1 cellular context compared by ENCODE assay signal in the genomic region with DNA sequence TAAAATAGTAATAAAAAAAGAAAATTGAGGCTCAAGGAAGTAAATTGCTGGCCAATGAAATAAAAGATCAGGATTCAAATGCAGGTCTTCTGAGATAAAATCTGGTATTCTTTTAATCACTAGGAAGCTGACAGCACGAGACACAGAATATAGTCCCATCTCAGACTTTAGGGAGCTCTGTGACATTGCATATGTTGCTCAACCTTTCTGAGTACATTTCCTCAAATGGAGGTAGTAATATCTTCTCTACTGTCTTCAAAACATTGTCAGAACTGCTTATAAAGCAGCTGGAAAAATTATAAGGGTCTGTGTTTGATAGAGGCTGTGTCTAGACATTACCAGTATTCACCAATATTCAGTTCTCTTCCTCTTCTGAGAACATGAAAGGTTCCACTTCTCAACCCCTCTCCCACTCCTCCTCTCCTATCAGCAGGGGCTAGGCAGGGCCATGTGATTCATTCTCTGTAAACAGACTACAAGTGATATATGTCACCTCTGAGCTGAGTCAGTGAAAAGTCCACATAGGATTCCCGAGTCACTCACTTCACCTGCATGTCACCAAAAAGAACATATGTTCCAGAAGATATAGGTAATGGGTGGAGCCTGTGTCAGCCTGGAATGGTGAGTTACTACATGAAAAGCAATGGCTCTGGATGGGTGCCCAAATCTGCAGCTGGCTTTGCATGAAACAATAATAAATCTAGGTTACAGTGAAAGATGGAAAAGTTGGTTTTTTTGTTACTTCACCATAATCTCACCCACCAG.
TF ChIP-seq lines count a peak whose summit lies in the region.

No MANE protein-coding gene starts in this region.

TF ChIP-seq in K562, 482 proteins besides CTCF, POLR2A, EP300 and RAD21 (continued from another document and continues in another):
- TF ChIP-seq, protein P1, sequence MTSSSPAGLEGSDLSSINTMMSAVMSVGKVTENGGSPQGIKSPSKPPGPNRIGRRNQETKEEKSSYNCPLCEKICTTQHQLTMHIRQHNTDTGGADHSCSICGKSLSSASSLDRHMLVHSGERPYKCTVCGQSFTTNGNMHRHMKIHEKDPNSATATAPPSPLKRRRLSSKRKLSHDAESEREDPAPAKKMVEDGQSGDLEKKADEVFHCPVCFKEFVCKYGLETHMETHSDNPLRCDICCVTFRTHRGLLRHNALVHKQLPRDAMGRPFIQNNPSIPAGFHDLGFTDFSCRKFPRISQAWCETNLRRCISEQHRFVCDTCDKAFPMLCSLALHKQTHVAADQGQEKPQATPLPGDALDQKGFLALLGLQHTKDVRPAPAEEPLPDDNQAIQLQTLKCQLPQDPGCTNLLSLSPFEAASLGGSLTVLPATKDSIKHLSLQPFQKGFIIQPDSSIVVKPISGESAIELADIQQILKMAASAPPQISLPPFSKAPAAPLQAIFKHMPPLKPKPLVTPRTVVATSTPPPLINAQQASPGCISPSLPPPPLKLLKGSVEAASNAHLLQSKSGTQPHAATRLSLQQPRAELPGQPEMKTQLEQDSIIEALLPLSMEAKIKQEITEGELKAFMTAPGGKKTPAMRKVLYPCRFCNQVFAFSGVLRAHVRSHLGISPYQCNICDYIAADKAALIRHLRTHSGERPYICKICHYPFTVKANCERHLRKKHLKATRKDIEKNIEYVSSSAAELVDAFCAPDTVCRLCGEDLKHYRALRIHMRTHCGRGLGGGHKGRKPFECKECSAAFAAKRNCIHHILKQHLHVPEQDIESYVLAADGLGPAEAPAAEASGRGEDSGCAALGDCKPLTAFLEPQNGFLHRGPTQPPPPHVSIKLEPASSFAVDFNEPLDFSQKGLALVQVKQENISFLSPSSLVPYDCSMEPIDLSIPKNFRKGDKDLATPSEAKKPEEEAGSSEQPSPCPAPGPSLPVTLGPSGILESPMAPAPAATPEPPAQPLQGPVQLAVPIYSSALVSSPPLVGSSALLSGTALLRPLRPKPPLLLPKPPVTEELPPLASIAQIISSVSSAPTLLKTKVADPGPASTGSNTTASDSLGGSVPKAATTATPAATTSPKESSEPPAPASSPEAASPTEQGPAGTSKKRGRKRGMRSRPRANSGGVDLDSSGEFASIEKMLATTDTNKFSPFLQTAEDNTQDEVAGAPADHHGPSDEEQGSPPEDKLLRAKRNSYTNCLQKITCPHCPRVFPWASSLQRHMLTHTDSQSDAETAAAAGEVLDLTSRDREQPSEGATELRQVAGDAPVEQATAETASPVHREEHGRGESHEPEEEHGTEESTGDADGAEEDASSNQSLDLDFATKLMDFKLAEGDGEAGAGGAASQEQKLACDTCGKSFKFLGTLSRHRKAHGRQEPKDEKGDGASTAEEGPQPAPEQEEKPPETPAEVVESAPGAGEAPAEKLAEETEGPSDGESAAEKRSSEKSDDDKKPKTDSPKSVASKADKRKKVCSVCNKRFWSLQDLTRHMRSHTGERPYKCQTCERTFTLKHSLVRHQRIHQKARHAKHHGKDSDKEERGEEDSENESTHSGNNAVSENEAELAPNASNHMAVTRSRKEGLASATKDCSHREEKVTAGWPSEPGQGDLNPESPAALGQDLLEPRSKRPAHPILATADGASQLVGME (CRISPR knock-in tag; IDR thresholded peaks at IDR 0.05), result no peak
- TF ChIP-seq HMG20B (CRISPR knock-in tag; IDR thresholded peaks at IDR 0.05) (no peak), ZNF589 (CRISPR knock-in tag; IDR thresholded peaks at IDR 0.05; ENCODE audit: low read depth) (no peak), HNRNPUL1 (IDR thresholded peaks at IDR 0.05; ENCODE audit: low read length) (no peak), KDM1A (IDR thresholded peaks at IDR 0.05) (peak; percentile 93 to 95), ZNF445 (CRISPR knock-in tag; IDR thresholded peaks at IDR 0.05; ENCODE audit: low read depth) (no peak), HLTF (IDR thresholded peaks at IDR 0.05) (no peak), C11orf30 (IDR thresholded peaks at IDR 0.05; ENCODE audit: low read depth) (peak; percentile 92), CSDE1 (IDR thresholded peaks at IDR 0.05) (no peak), NBN (IDR thresholded peaks at IDR 0.05; ENCODE audit: low read depth) (no peak), SMAD3 (CRISPR knock-in tag; conservative IDR thresholded peaks at IDR 0.05) (no peak), RCOR1 (IDR thresholded peaks at IDR 0.05; ENCODE audit: borderline replicate concordance in 1 of 2, low read depth in 2 of 2, low read length in 2 of 2) (peak; percentile 72 to 86; a peak in 3 of 4 replicates), TBL1XR1 (IDR thresholded peaks at IDR 0.05; ENCODE audit: low read length in 2 of 2) (peak in 1 of 2 experiments; percentile 75; a peak in 2 of 4 replicates), SRSF7 (optimal IDR thresholded peaks at IDR 0.05; ENCODE audit: low read depth, low read length) (no peak), NR2F6 (CRISPR knock-in tag; IDR thresholded peaks at IDR 0.05) (no peak), THRAP3 (IDR thresholded peaks at IDR 0.05; ENCODE audit: borderline replicate concordance) (no peak), CAMTA2 (CRISPR knock-in tag; conservative IDR thresholded peaks at IDR 0.05) (no peak), NCOA1 (IDR thresholded peaks at IDR 0.05; ENCODE audit: low read depth) (peak; percentile 50; the same call in 1 of the 2 replicates), MCM5 (IDR thresholded peaks at IDR 0.05; ENCODE audit: low read depth) (no peak), DPF2 (IDR thresholded peaks at IDR 0.05) (peak; percentile 90), SETDB1 (IDR thresholded peaks at IDR 0.05; ENCODE audit: low read length) (no peak), ILK (tag; IDR thresholded peaks at IDR 0.05; ENCODE audit: borderline replicate concordance, low read depth) (no peak)
- TF ChIP-seq, protein P2, sequence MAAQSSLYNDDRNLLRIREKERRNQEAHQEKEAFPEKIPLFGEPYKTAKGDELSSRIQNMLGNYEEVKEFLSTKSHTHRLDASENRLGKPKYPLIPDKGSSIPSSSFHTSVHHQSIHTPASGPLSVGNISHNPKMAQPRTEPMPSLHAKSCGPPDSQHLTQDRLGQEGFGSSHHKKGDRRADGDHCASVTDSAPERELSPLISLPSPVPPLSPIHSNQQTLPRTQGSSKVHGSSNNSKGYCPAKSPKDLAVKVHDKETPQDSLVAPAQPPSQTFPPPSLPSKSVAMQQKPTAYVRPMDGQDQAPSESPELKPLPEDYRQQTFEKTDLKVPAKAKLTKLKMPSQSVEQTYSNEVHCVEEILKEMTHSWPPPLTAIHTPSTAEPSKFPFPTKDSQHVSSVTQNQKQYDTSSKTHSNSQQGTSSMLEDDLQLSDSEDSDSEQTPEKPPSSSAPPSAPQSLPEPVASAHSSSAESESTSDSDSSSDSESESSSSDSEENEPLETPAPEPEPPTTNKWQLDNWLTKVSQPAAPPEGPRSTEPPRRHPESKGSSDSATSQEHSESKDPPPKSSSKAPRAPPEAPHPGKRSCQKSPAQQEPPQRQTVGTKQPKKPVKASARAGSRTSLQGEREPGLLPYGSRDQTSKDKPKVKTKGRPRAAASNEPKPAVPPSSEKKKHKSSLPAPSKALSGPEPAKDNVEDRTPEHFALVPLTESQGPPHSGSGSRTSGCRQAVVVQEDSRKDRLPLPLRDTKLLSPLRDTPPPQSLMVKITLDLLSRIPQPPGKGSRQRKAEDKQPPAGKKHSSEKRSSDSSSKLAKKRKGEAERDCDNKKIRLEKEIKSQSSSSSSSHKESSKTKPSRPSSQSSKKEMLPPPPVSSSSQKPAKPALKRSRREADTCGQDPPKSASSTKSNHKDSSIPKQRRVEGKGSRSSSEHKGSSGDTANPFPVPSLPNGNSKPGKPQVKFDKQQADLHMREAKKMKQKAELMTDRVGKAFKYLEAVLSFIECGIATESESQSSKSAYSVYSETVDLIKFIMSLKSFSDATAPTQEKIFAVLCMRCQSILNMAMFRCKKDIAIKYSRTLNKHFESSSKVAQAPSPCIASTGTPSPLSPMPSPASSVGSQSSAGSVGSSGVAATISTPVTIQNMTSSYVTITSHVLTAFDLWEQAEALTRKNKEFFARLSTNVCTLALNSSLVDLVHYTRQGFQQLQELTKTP (IDR thresholded peaks at IDR 0.05; ENCODE audit: low read depth in 1 of 2, partially characterized antibody in 2 of 2), result peak in 1 of 2 experiments; percentile 21
- TF ChIP-seq, protein P3, sequence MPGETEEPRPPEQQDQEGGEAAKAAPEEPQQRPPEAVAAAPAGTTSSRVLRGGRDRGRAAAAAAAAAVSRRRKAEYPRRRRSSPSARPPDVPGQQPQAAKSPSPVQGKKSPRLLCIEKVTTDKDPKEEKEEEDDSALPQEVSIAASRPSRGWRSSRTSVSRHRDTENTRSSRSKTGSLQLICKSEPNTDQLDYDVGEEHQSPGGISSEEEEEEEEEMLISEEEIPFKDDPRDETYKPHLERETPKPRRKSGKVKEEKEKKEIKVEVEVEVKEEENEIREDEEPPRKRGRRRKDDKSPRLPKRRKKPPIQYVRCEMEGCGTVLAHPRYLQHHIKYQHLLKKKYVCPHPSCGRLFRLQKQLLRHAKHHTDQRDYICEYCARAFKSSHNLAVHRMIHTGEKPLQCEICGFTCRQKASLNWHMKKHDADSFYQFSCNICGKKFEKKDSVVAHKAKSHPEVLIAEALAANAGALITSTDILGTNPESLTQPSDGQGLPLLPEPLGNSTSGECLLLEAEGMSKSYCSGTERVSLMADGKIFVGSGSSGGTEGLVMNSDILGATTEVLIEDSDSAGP (CRISPR knock-in tag; IDR thresholded peaks at IDR 0.05), result no peak
- TF ChIP-seq, protein P4, sequence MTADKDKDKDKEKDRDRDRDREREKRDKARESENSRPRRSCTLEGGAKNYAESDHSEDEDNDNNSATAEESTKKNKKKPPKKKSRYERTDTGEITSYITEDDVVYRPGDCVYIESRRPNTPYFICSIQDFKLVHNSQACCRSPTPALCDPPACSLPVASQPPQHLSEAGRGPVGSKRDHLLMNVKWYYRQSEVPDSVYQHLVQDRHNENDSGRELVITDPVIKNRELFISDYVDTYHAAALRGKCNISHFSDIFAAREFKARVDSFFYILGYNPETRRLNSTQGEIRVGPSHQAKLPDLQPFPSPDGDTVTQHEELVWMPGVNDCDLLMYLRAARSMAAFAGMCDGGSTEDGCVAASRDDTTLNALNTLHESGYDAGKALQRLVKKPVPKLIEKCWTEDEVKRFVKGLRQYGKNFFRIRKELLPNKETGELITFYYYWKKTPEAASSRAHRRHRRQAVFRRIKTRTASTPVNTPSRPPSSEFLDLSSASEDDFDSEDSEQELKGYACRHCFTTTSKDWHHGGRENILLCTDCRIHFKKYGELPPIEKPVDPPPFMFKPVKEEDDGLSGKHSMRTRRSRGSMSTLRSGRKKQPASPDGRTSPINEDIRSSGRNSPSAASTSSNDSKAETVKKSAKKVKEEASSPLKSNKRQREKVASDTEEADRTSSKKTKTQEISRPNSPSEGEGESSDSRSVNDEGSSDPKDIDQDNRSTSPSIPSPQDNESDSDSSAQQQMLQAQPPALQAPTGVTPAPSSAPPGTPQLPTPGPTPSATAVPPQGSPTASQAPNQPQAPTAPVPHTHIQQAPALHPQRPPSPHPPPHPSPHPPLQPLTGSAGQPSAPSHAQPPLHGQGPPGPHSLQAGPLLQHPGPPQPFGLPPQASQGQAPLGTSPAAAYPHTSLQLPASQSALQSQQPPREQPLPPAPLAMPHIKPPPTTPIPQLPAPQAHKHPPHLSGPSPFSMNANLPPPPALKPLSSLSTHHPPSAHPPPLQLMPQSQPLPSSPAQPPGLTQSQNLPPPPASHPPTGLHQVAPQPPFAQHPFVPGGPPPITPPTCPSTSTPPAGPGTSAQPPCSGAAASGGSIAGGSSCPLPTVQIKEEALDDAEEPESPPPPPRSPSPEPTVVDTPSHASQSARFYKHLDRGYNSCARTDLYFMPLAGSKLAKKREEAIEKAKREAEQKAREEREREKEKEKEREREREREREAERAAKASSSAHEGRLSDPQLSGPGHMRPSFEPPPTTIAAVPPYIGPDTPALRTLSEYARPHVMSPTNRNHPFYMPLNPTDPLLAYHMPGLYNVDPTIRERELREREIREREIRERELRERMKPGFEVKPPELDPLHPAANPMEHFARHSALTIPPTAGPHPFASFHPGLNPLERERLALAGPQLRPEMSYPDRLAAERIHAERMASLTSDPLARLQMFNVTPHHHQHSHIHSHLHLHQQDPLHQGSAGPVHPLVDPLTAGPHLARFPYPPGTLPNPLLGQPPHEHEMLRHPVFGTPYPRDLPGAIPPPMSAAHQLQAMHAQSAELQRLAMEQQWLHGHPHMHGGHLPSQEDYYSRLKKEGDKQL (CRISPR knock-in tag; IDR thresholded peaks at IDR 0.05; ENCODE audit: borderline replicate concordance), result no peak
- TF ChIP-seq, protein P5, sequence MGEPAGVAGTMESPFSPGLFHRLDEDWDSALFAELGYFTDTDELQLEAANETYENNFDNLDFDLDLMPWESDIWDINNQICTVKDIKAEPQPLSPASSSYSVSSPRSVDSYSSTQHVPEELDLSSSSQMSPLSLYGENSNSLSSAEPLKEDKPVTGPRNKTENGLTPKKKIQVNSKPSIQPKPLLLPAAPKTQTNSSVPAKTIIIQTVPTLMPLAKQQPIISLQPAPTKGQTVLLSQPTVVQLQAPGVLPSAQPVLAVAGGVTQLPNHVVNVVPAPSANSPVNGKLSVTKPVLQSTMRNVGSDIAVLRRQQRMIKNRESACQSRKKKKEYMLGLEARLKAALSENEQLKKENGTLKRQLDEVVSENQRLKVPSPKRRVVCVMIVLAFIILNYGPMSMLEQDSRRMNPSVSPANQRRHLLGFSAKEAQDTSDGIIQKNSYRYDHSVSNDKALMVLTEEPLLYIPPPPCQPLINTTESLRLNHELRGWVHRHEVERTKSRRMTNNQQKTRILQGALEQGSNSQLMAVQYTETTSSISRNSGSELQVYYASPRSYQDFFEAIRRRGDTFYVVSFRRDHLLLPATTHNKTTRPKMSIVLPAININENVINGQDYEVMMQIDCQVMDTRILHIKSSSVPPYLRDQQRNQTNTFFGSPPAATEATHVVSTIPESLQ (CRISPR knock-in tag; IDR thresholded peaks at IDR 0.05), result no peak
- TF ChIP-seq, protein P6, sequence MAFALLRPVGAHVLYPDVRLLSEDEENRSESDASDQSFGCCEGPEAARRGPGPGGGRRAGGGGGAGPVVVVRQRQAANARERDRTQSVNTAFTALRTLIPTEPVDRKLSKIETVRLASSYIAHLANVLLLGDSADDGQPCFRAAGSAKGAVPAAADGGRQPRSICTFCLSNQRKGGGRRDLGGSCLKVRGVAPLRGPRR (CRISPR knock-in tag; IDR thresholded peaks at IDR 0.05), result no peak
- TF ChIP-seq, protein P7, sequence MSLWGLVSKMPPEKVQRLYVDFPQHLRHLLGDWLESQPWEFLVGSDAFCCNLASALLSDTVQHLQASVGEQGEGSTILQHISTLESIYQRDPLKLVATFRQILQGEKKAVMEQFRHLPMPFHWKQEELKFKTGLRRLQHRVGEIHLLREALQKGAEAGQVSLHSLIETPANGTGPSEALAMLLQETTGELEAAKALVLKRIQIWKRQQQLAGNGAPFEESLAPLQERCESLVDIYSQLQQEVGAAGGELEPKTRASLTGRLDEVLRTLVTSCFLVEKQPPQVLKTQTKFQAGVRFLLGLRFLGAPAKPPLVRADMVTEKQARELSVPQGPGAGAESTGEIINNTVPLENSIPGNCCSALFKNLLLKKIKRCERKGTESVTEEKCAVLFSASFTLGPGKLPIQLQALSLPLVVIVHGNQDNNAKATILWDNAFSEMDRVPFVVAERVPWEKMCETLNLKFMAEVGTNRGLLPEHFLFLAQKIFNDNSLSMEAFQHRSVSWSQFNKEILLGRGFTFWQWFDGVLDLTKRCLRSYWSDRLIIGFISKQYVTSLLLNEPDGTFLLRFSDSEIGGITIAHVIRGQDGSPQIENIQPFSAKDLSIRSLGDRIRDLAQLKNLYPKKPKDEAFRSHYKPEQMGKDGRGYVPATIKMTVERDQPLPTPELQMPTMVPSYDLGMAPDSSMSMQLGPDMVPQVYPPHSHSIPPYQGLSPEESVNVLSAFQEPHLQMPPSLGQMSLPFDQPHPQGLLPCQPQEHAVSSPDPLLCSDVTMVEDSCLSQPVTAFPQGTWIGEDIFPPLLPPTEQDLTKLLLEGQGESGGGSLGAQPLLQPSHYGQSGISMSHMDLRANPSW (CRISPR knock-in tag; IDR thresholded peaks at IDR 0.05), result no peak
- TF ChIP-seq, protein P8, sequence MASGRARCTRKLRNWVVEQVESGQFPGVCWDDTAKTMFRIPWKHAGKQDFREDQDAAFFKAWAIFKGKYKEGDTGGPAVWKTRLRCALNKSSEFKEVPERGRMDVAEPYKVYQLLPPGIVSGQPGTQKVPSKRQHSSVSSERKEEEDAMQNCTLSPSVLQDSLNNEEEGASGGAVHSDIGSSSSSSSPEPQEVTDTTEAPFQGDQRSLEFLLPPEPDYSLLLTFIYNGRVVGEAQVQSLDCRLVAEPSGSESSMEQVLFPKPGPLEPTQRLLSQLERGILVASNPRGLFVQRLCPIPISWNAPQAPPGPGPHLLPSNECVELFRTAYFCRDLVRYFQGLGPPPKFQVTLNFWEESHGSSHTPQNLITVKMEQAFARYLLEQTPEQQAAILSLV (tag; IDR thresholded peaks at IDR 0.05), result no peak
